ENCODE assay signal across 1 cellular context in genomic region chr2:162430323-162430722, GRCh38.
TF ChIP-seq lines count a peak whose summit lies in the region.

No MANE protein-coding gene starts in this region.

TF ChIP-seq in GM23338, 12 proteins besides CTCF, POLR2A, EP300 and RAD21 (continued from another document):
- TF ChIP-seq ZNF462 (CRISPR knock-in tag; IDR thresholded peaks at IDR 0.05) = no peak
- no peak for TF ChIP-seq NANOG (IDR thresholded peaks at IDR 0.05; ENCODE audit: borderline replicate concordance)
- TF ChIP-seq EZH2 (IDR thresholded peaks at IDR 0.05; ENCODE audit: low read depth, unreplicated experiment) = no peak
- TF ChIP-seq CREB1 (CRISPR knock-in tag; IDR thresholded peaks at IDR 0.05; ENCODE audit: low read depth) = no peak
- no peak for TF ChIP-seq JUNB (IDR thresholded peaks at IDR 0.05; ENCODE audit: unreplicated experiment)
- no peak for TF ChIP-seq POLR2AphosphoS5 (IDR thresholded peaks at IDR 0.05; ENCODE audit: low read depth)
- TF ChIP-seq ZNF331 (CRISPR knock-in tag; IDR thresholded peaks at IDR 0.05; ENCODE audit: low read depth) = no peak
- no peak for TF ChIP-seq STAT1 (IDR thresholded peaks at IDR 0.05; ENCODE audit: unreplicated experiment)
- no peak for TF ChIP-seq EZH2phosphoT487 (IDR thresholded peaks at IDR 0.05; ENCODE audit: unreplicated experiment)
- no peak for TF ChIP-seq ZNF114 (CRISPR knock-in tag; IDR thresholded peaks at IDR 0.05)
- no peak for TF ChIP-seq ETS1 (IDR thresholded peaks at IDR 0.05)
